Comparison of ENCODE assay signal across 8 cellular contexts in the genomic region with DNA sequence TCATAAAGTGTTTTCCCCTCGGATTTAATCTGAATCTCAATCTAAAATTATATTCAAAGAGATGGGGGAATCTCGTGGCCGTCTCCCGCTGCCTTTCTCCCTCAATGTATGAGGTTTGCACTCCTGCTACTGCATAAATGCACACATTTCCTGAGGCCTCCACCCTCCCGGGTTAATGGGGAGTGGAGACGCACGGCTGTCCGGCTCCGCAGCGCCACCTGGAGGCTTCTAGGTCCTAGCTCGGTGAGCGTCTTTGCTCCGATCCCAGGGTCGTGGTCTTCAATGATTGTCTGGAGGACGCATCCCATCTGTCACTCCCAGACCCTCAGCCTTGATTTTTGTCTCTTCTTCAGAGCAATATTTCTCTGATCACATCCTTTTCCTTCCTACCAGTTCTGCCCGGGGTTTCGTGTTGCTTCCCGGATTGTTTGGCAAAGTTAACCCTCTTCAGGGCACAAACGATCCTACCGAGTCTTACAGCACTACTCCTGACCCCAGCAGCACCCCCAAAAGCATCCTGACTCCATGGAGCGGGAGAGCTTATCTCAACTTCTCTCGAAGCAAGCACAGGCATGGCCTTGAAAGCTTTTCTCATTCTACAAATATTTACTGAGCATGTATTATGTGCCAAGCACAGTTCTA. TPM values are rescaled to one million over a fixed set of nuclear protein-coding genes. Genes with fewer than 3 reads are reported as not detected.
DNase-seq lines count a peak whose midpoint lies in the region; ATAC-seq lines count a peak whose summit lies in the region.

A gene (minus strand): TSS at position 110 of the 642 bp plus-strand sequence. CDS start 516 bp downstream, outside the sequence.

- H3K36me3 Mint-ChIP-seq in activated CD4-positive, alpha-beta memory T cell treated with anti-CD3 and anti-CD28 coated beads for 36 hours = no peaks in the 10 kb centered on the region
- H3K36me3 Mint-ChIP-seq in memory B cell = no peaks in the 10 kb centered on the region

- H3K27ac Mint-ChIP-seq in activated CD4-positive, alpha-beta memory T cell treated with anti-CD3 and anti-CD28 coated beads for 36 hours = no peak within 1 kb of the TSS
- H3K27ac Mint-ChIP-seq in memory B cell = no peak within 1 kb of the TSS

- DNase-seq in A172 (ENCODE audit: low spot score) (peak; percentile 63), NCI-H526 treated with DMSO at 0.1 percent for 48 hours (lab: John Stamatoyannopoulos, UW) (peak; percentile 82), memory B cell (ENCODE audit: low spot score in 2 of 2) (peak; percentile 73 to 78)
- peak; percentile 83 for DNase-seq in activated CD4-positive, alpha-beta memory T cell treated with anti-CD3 and anti-CD28 coated beads for 36 hours
- DNase-seq in effector CD8-positive, alpha-beta T cell (lab: John Stamatoyannopoulos, UW) = peak; percentile 42
- DNase-seq in stimulated activated CD4-positive, alpha-beta T cell treated with anti-CD3 and anti-CD28 coated beads, TNF-alpha, amount 100 ng/mL, for 48 hours (ENCODE audit: low read depth in 3 of 3) = peak; percentile 38 to 74 (median 67)

- H3K9me3 Mint-ChIP-seq in activated CD4-positive, alpha-beta memory T cell treated with anti-CD3 and anti-CD28 coated beads for 36 hours = no peaks in the 10 kb centered on the region
- H3K9me3 Mint-ChIP-seq in memory B cell = no peaks in the 10 kb centered on the region

- H3K4me1 Mint-ChIP-seq in activated CD4-positive, alpha-beta memory T cell treated with anti-CD3 and anti-CD28 coated beads for 36 hours (ENCODE audit: low read depth) = peaks cover 11% of the 10 kb centered on the region
- H3K4me1 Mint-ChIP-seq in memory B cell = peaks cover 8% of the 10 kb centered on the region

- peaks cover 63% of the 10 kb centered on the region for H3K27me3 Mint-ChIP-seq in activated CD4-positive, alpha-beta memory T cell treated with anti-CD3 and anti-CD28 coated beads for 36 hours
- peaks cover 30% of the 10 kb centered on the region for H3K27me3 Mint-ChIP-seq in memory B cell

- peak within 1 kb of the TSS; percentile 41 for H3K4me3 Mint-ChIP-seq in activated CD4-positive, alpha-beta memory T cell treated with anti-CD3 and anti-CD28 coated beads for 36 hours
- H3K4me3 Mint-ChIP-seq in memory B cell = peak within 1 kb of the TSS; percentile 77

- intact Hi-C loops in activated CD4-positive, alpha-beta memory T cell treated with anti-CD3 and anti-CD28 coated beads for 36 hours (cut with micrococcal nuclease) = loop anchor here (1.0 to 2.0 kb wide), 3 partner anchors 15 to 71 kb away; no protein-coding TSS in a partner anchor

- POLR2A ChIA-PET in activated CD4-positive, alpha-beta memory T cell treated with anti-CD3 and anti-CD28 coated beads for 36 hours (lab: Charles Lee) = no interaction called here

- ATAC-seq in GM18511 (IDR thresholded peaks at IDR 0.05; ENCODE audit: unreplicated experiment) = peak; percentile 71
- ATAC-seq in HG03460 (IDR thresholded peaks at IDR 0.05; ENCODE audit: unreplicated experiment) = peak; percentile 59
- peak; percentile 70 for ATAC-seq in memory B cell (ENCODE audit: low read depth)

- CTCF ChIA-PET in activated CD4-positive, alpha-beta memory T cell treated with anti-CD3 and anti-CD28 coated beads for 36 hours (lab: Charles Lee) = interaction anchor here (0.5 to 3.9 kb wide), 23 partner anchors 10 to 696 kb away, joined by 3 to 47 read pairs (median 6); no protein-coding TSS in a partner anchor

RNA-seq across cellular contexts. Expression of the gene that starts here (rescaled TPM):
- total RNA-seq in A172 (2014; rRNA removed; shearing (Covaris generic)) = 0.22 and 1.7 TPM in 2 replicates
- total RNA-seq in activated CD4-positive, alpha-beta memory T cell treated with anti-CD3 and anti-CD28 coated beads for 36 hours = not detected

Comparison
In these comparisons a context has a peak if more than half of its experiments do, and no peak if none do; other contexts are left out.
1. Peak in every context shown above with its lines: DNase-seq and ATAC-seq.
2. Peak in DNase-seq in activated CD4-positive, alpha-beta memory T cell treated with anti-CD3 and anti-CD28 coated beads for 36 hours; RNA of the gene not detected or under 1 TPM.